In the genomic region with DNA sequence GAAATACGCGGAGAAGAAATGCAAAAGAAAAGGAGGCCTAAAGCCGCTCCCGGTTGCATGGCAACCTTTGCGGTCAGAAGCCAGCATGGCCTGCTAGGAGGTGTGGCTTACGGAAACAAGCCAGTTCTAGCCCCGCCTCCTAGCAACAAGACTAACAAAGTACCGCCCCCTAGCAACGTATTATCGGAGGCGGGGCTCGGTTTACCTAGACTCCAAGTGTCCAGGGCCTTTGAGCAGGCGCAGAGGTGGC, we compare ENCODE assay signal across 8 cellular contexts. TPM values are rescaled to one million over a fixed set of nuclear protein-coding genes. Genes with fewer than 3 reads are reported as not detected.
A peak's percentile ranks its signal among the peaks of the same experiment; 100 is the strongest.
DNase-seq lines count a peak whose midpoint lies in the region; ATAC-seq and TF ChIP-seq lines count a peak whose summit lies in the region.

No MANE protein-coding gene starts in this region.

- H3K4me1 ChIP-seq in colonic mucosa, result peaks cover 6% of the 10 kb centered on the region

- no peaks in the 10 kb centered on the region for H3K27me3 ChIP-seq in colonic mucosa

- H3K4me3 Mint-ChIP-seq in natural killer cell, result peak overlapping the region; percentile 97

- H3K4me1 Mint-ChIP-seq in natural killer cell, result peaks cover 5 to 47% of the 10 kb centered on the region in 2 donors

- peak overlapping the region; percentile 95 for H3K27ac ChIP-seq in colonic mucosa

- no peaks in the 10 kb centered on the region for H3K9me3 Mint-ChIP-seq in natural killer cell

- no peaks in the 10 kb centered on the region for H3K36me3 Mint-ChIP-seq in natural killer cell

- peak overlapping the region; percentile 49 for H3K4me3 ChIP-seq in Jurkat, Clone E6-1 (ENCODE audit: low read length)
- H3K4me3 ChIP-seq in colonic mucosa, result peak overlapping the region; percentile 35

- intact Hi-C loops in colonic mucosa (cut with DNase I) (no loop called here), natural killer cell (cut with micrococcal nuclease) (loop anchor here (2.0 kb wide), 2 partner anchors 24 to 136 kb away; no protein-coding TSS in a partner anchor)

- ATAC-seq in natural killer cell (no peak), HG03432 (IDR thresholded peaks at IDR 0.05; ENCODE audit: unreplicated experiment) (no peak), HG03469 (IDR thresholded peaks at IDR 0.05; ENCODE audit: unreplicated experiment) (no peak)

- DNase-seq in AG20443 (ENCODE audit: low spot score) (peak; percentile 97), colonic mucosa (no peak), natural killer cell (no peak), NCI-H1694 treated with DMSO at 0.1 percent for 48 hours (lab: John Stamatoyannopoulos, UW) (no peak), GOT3 (lab: John Stamatoyannopoulos, UW) (no peak)
- peak; percentile 100 for DNase-seq in Jurkat, Clone E6-1 (ENCODE audit: low read depth, low spot score)

- H3K36me3 ChIP-seq in colonic mucosa, result peaks cover 19% of the 10 kb centered on the region

- H3K27ac Mint-ChIP-seq in natural killer cell, result peak overlapping the region; percentile 84 to 88

- no peaks in the 10 kb centered on the region for H3K27me3 Mint-ChIP-seq in natural killer cell (ENCODE audit: low read depth in 2 of 2)

- no peaks in the 10 kb centered on the region for H3K9me3 ChIP-seq in colonic mucosa

- TF ChIP-seq CTCF in colonic mucosa (IDR thresholded peaks at IDR 0.05) (no peak), natural killer cell (IDR thresholded peaks at IDR 0.05) (no peak)

- H3K9ac ChIP-seq in colonic mucosa (ENCODE audit: low read depth in 2 of 2, low read length in 2 of 2), result peak overlapping the region in 1 of 2 donors; percentile 81

RNA-seq across cellular contexts. Expression of a gene that starts 0.4 kb away (rescaled TPM):
- 55.2 TPM for polyA plus RNA-seq in Jurkat, Clone E6-1 (2012; ENCODE audit: insufficient read depth, insufficient read length)
- 10 to 100 TPM; 55.4 to 70.2 TPM for total RNA-seq in colonic mucosa
- total RNA-seq in natural killer cell, result 10 to 100 TPM; 38.5 to 44.1 (median 39.2) TPM

RNA-seq across cellular contexts. Expression of a gene that starts 13.4 kb away (rescaled TPM):
- 0.22 TPM for polyA plus RNA-seq in Jurkat, Clone E6-1 (2012; ENCODE audit: insufficient read depth, insufficient read length)
- total RNA-seq in colonic mucosa (under 1 TPM; 0.35 to 0.99 TPM), natural killer cell (1 to 10 TPM in 1 of 3 donors, under 1 TPM in 2; 0.77 to 1.2 (median 0.85) TPM)

RNA-seq across cellular contexts. Expression of a gene that starts 22.9 kb away (rescaled TPM):
- 46.8 TPM for polyA plus RNA-seq in Jurkat, Clone E6-1 (2012; ENCODE audit: insufficient read depth, insufficient read length)
- total RNA-seq in colonic mucosa, result 10 to 100 TPM; 17.0 to 45.8 TPM
- total RNA-seq in natural killer cell, result 10 to 100 TPM; 14.2 to 29.0 (median 16.7) TPM

RNA-seq across cellular contexts. Expression of a gene that starts 42.9 kb away (rescaled TPM):
- 2.8 TPM for polyA plus RNA-seq in Jurkat, Clone E6-1 (2012; ENCODE audit: insufficient read depth, insufficient read length)
- total RNA-seq in colonic mucosa (1 to 10 TPM; 1.7 to 3.1 TPM), natural killer cell (1 to 10 TPM in 2 of 3 donors, under 1 TPM in 1; 0.64 to 2.9 (median 1.9) TPM)

Comparison
In these comparisons a context has a peak if more than half of its experiments do, and no peak if none do; other contexts are left out.
1. DNase-seq: peak in AG20443 (single experiment) and Jurkat, Clone E6-1 (single experiment); none in colonic mucosa (single experiment), natural killer cell (single experiment), NCI-H1694 treated with DMSO at 0.1 percent for 48 hours (single experiment) and GOT3 (single experiment).